Comparison of ENCODE assay signal across 7 cellular contexts in the genomic region with DNA sequence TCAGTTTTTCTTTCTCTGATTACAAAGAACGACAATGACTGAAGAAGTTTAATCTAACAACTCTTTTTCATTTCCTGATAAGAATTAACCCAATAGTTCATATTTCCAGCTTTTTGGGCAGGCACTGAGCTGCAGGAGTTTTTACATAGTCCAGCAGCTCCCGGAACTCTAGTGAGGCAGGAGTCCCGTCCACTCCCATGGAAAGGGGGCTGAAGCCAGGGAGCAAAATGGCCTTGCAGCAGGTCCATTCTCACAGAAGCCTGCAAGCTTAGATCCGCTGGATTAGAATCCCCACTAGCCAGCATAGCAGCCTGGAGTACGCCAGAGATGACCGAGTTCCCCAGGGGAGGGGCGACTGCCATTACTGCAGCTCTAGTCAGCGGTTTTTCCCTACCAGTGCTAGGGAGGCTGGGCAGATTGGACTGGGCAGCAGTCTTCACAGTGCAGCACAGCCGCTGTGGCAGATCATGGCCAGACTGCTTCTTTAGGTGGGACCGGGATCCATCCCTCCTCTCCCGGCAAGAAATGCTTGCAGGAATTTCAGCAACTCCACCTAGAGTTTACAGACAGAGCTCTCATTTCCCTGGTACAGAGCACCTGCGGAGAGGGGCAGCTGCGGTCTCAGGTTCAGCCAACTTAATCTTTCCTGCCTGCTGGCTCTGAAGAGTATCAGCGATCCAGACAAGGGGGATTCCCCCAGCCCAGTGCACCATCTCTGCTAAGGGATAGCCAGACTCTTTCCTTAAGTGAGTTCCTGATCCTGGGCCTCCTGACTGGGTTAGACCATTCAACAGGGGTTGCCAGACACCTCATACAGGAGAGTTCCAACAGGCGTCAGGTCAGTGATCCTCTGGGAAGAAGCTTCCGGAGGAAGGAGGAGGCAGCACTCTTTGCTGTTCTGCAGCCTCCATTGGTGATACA. TPM values are rescaled to one million over a fixed set of nuclear protein-coding genes. Genes with fewer than 3 reads are reported as not detected.
DNase-seq lines count a peak whose midpoint lies in the region; ATAC-seq and TF ChIP-seq lines count a peak whose summit lies in the region.

No MANE protein-coding gene starts in this region.

- 53 to 58% (median 55%) methylated on average over 9 to 16 of the region's 16 CpGs for WGBS in adrenal gland, 4 donors
- WGBS in stomach, 5 donors, result 52 to 70% (median 60%) methylated on average over 13 to 16 of the region's 16 CpGs

- H3K9me3 ChIP-seq in MG63 (no peaks in the 10 kb centered on the region; the same call in 1 of the 2 replicates), adrenal gland (replicated peaks in 1 of 3) (peaks cover 0 to under 1% (median 0%) of the 10 kb centered on the region in 3 donors), stomach (peaks cover 0 to 16% (median 11%) of the 10 kb centered on the region in 4 donors)

- TF ChIP-seq CTCF in adrenal gland (IDR thresholded peaks at IDR 0.05) (no peak), stomach (IDR thresholded peaks at IDR 0.05) (no peak)

- intact Hi-C loops in adrenal gland (cut with DNase I) (no loop called here), stomach (cut with DNase I; ENCODE audit: low total_unique reads) (no loop called here)

- ATAC-seq in GM18867 (IDR thresholded peaks at IDR 0.05; ENCODE audit: unreplicated experiment) (peak; percentile 12), GM19324 (IDR thresholded peaks at IDR 0.05; ENCODE audit: low FRiP score, unreplicated experiment) (no peak), HG02840 (IDR thresholded peaks at IDR 0.05; ENCODE audit: low FRiP score, unreplicated experiment) (no peak)

- TF ChIP-seq EP300 in stomach (IDR thresholded peaks at IDR 0.05), result no peak

- H3K27ac ChIP-seq in adrenal gland, result peak overlapping the region; percentile 40 to 82 (median 72)
- H3K27ac ChIP-seq in stomach, result peak overlapping the region; percentile 65 to 93 (median 88)

- TF ChIP-seq POLR2A in adrenal gland (IDR thresholded peaks at IDR 0.05) (no peak), stomach (IDR thresholded peaks at IDR 0.05) (no peak)

- H3K27me3 ChIP-seq in MG63, result no peaks in the 10 kb centered on the region
- no peaks in the 10 kb centered on the region for H3K27me3 ChIP-seq in adrenal gland
- no peaks in the 10 kb centered on the region for H3K27me3 ChIP-seq in stomach

- H3K4me3 ChIP-seq in MG63, result peak overlapping the region; percentile 62
- H3K4me3 ChIP-seq in adrenal gland, result peak overlapping the region in 2 of 4 donors; percentile 38 to 55
- peak overlapping the region; percentile 52 to 61 (median 54) for H3K4me3 ChIP-seq in stomach

- no peaks in the 10 kb centered on the region for H3K36me3 ChIP-seq in MG63
- no peaks in the 10 kb centered on the region for H3K36me3 ChIP-seq in adrenal gland (replicated peaks in 1 of 2)
- peaks cover 0 to 6% (median 0%) of the 10 kb centered on the region in 4 donors for H3K36me3 ChIP-seq in stomach

- DNase-seq in MG63 (peak; percentile 35), adrenal gland (peak; percentile 28 to 63 (median 44)), iPS-NIHi7 (ENCODE audit: extremely low spot score) (peak; percentile 27), stomach (no peak)

- H3K4me1 ChIP-seq in adrenal gland (replicated peaks in 1 of 2) (peaks cover 8 to 20% of the 10 kb centered on the region in 2 donors), stomach (peaks cover 18 to 36% (median 26%) of the 10 kb centered on the region in 4 donors)

RNA-seq across cellular contexts. Expression of a gene that starts 0.7 kb away (rescaled TPM):
- total RNA-seq in MG63 (2014; rRNA removed; shearing (Covaris generic); ENCODE audit: low replicate concordance), result 38.6 and 64.4 TPM in 2 replicates
- total RNA-seq in adrenal gland (10 to 100 TPM; 29.0 to 81.2 (median 53.9) TPM), stomach (100 to 1,000 TPM in 2 of 5 donors, 10 to 100 TPM in 2, 1 to 10 TPM in 1; 8.1 to 163 (median 71.2) TPM)
- polyA plus RNA-seq in adrenal gland (10 to 100 TPM; 37.6 to 68.2 (median 47.3) TPM), stomach (10 to 100 TPM; 59.3 to 96.1 (median 65.3) TPM)

RNA-seq across cellular contexts. Expression of a gene that starts 53.9 kb away (rescaled TPM):
- total RNA-seq in MG63 (2014; rRNA removed; shearing (Covaris generic); ENCODE audit: low replicate concordance), result not detected in 2 replicates
- 1 to 10 TPM in 1 of 8 donors, under 1 TPM in 3, not detected in 4; 0.41 to 4.2 (median 0.93) TPM for total RNA-seq in adrenal gland
- polyA plus RNA-seq in adrenal gland, result under 1 TPM in 2 of 3 donors, not detected in 1; 0.27 to 0.71 TPM
- total RNA-seq in stomach, result 1 to 10 TPM in 1 of 5 donors, not detected in 4; 4.3 TPM
- polyA plus RNA-seq in stomach, result under 1 TPM in 2 of 3 donors, not detected in 1; 0.45 to 0.81 TPM
